In genomic region chr14:19482093-19482492, GRCh38 we compare ENCODE assay signal across 8 cellular contexts. TPM values are rescaled to one million over a fixed set of nuclear protein-coding genes. Genes with fewer than 3 reads are reported as not detected.
"Had no signal": no experiment of that assay in that cellular context is flagged by ENCODE, and none has a peak within 500 bp of the region (broad histone marks: within the 10 kb centered on the region; RNA-seq: fewer than 3 reads in every experiment).

No MANE protein-coding gene starts in this region.

RNA-seq across cellular contexts. Expression of gene POTEG, which starts 48.0 kb away (rescaled TPM):
- total RNA-seq: PC-3, PC-9, Right ventricle myocardium inferior, Right ventricle myocardium superior, RPMI7951, SJCRH30, SJSA1, T-cell had no signal
